ENCODE assay signal across 1 cellular context in genomic region chr3:52455283-52456168, GRCh38.
A peak's percentile ranks its signal among the peaks of the same experiment; 100 is the strongest.
TF ChIP-seq lines count a peak whose summit lies in the region.

TSS of gene NISCH (plus strand) at chr3:52455604. CDS start at chr3:52455642, 38 bp downstream.

TF ChIP-seq in HepG2, 621 proteins besides CTCF, POLR2A, EP300 and RAD21 (continued from another document and continues in another):
- TF ChIP-seq GMEB1 (CRISPR knock-in tag; IDR thresholded peaks at IDR 0.05; ENCODE audit: borderline replicate concordance) (peak; percentile 83), CBFB (CRISPR knock-in tag; IDR thresholded peaks at IDR 0.05) (0 out of 2 replicates have a peak, but pooled peaks have one; percentile 15), EHMT2 (IDR thresholded peaks at IDR 0.05; ENCODE audit: borderline replicate concordance, low read depth, low read length) (no peak), ZNF816 (CRISPR knock-in tag; IDR thresholded peaks at IDR 0.05; ENCODE audit: borderline replicate concordance) (no peak), GTF2F1 (IDR thresholded peaks at IDR 0.05; ENCODE audit: low read length) (no peak), ZNF354B (CRISPR knock-in tag; IDR thresholded peaks at IDR 0.05) (no peak), PRMT3 (CRISPR knock-in tag; IDR thresholded peaks at IDR 0.05; ENCODE audit: borderline replicate concordance, low read depth) (no peak), TAF15 (IDR thresholded peaks at IDR 0.05; ENCODE audit: low read depth, low read length, poor library complexity, severe bottlenecking) (no peak), FOSL2 (CRISPR knock-in tag; IDR thresholded peaks at IDR 0.05) (peak; percentile 34), YEATS4 (CRISPR knock-in tag; IDR thresholded peaks at IDR 0.05; ENCODE audit: borderline replicate concordance) (peak; percentile 60; the same call in 1 of the 2 replicates), ZNF569 (CRISPR knock-in tag; IDR thresholded peaks at IDR 0.05; ENCODE audit: borderline replicate concordance) (no peak), ZC3H4 (CRISPR knock-in tag; IDR thresholded peaks at IDR 0.05; ENCODE audit: borderline replicate concordance) (peak; percentile 50; the same call in 1 of the 2 replicates), ZNF264 (CRISPR knock-in tag; IDR thresholded peaks at IDR 0.05) (no peak), AFF4 (CRISPR knock-in tag; IDR thresholded peaks at IDR 0.05) (no peak), SALL1 (CRISPR knock-in tag; IDR thresholded peaks at IDR 0.05) (peak; percentile 88), WIZ (CRISPR knock-in tag; IDR thresholded peaks at IDR 0.05) (no peak), ZNF335 (CRISPR knock-in tag; IDR thresholded peaks at IDR 0.05) (peak; percentile 43; the same call in 1 of the 2 replicates), KDM4B (CRISPR knock-in tag; IDR thresholded peaks at IDR 0.05) (no peak; the same call in 1 of the 2 replicates), PRPF4 (IDR thresholded peaks at IDR 0.05; ENCODE audit: low read depth, low read length, poor library complexity, severe bottlenecking) (no peak), ZBTB14 (CRISPR knock-in tag; IDR thresholded peaks at IDR 0.05) (peak; percentile 51; the same call in 1 of the 2 replicates), MXD4 (CRISPR knock-in tag; IDR thresholded peaks at IDR 0.05) (peak; percentile 80), NCOR1 (IDR thresholded peaks at IDR 0.05; ENCODE audit: borderline replicate concordance, low read length) (0 out of 2 replicates have a peak, but pooled peaks have one; percentile 23), NRL (CRISPR knock-in tag; IDR thresholded peaks at IDR 0.05; ENCODE audit: borderline replicate concordance) (no peak), SAFB2 (CRISPR knock-in tag; IDR thresholded peaks at IDR 0.05; ENCODE audit: borderline replicate concordance, low read depth) (no peak), PAF1 (CRISPR knock-in tag; IDR thresholded peaks at IDR 0.05) (no peak), DMAP1 (CRISPR knock-in tag; IDR thresholded peaks at IDR 0.05) (peak; percentile 76), FOXA1 (IDR thresholded peaks at IDR 0.05) (no peak), FOXA1 (CRISPR knock-in tag; IDR thresholded peaks at IDR 0.05) (no peak)
- TF ChIP-seq, protein P1, sequence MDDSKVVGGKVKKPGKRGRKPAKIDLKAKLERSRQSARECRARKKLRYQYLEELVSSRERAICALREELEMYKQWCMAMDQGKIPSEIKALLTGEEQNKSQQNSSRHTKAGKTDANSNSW (CRISPR knock-in tag; IDR thresholded peaks at IDR 0.05; ENCODE audit: borderline replicate concordance), result no peak; the same call in 1 of the 2 replicates
- TF ChIP-seq, protein P2, sequence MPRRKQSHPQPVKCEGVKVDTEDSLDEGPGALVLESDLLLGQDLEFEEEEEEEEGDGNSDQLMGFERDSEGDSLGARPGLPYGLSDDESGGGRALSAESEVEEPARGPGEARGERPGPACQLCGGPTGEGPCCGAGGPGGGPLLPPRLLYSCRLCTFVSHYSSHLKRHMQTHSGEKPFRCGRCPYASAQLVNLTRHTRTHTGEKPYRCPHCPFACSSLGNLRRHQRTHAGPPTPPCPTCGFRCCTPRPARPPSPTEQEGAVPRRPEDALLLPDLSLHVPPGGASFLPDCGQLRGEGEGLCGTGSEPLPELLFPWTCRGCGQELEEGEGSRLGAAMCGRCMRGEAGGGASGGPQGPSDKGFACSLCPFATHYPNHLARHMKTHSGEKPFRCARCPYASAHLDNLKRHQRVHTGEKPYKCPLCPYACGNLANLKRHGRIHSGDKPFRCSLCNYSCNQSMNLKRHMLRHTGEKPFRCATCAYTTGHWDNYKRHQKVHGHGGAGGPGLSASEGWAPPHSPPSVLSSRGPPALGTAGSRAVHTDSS (CRISPR knock-in tag; conservative IDR thresholded peaks at IDR 0.05), result no peak
- TF ChIP-seq, protein P3, sequence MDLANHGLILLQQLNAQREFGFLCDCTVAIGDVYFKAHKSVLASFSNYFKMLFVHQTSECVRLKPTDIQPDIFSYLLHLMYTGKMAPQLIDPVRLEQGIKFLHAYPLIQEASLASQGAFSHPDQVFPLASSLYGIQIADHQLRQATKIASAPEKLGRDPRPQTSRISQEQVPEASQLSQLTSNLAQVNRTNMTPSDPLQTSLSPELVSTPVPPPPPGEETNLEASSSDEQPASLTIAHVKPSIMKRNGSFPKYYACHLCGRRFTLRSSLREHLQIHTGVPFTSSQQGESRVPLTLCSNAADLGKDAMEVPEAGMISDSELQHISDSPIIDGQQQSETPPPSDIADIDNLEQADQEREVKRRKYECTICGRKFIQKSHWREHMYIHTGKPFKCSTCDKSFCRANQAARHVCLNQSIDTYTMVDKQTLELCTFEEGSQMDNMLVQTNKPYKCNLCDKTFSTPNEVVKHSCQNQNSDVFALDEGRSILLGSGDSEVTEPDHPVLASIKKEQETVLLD (CRISPR knock-in tag; IDR thresholded peaks at IDR 0.05; ENCODE audit: low read depth), result peak; percentile 64
- TF ChIP-seq, protein P4, sequence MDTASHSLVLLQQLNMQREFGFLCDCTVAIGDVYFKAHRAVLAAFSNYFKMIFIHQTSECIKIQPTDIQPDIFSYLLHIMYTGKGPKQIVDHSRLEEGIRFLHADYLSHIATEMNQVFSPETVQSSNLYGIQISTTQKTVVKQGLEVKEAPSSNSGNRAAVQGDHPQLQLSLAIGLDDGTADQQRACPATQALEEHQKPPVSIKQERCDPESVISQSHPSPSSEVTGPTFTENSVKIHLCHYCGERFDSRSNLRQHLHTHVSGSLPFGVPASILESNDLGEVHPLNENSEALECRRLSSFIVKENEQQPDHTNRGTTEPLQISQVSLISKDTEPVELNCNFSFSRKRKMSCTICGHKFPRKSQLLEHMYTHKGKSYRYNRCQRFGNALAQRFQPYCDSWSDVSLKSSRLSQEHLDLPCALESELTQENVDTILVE (CRISPR knock-in tag; IDR thresholded peaks at IDR 0.05), result peak; percentile 50; the same call in 1 of the 2 replicates
- TF ChIP-seq, protein P5, sequence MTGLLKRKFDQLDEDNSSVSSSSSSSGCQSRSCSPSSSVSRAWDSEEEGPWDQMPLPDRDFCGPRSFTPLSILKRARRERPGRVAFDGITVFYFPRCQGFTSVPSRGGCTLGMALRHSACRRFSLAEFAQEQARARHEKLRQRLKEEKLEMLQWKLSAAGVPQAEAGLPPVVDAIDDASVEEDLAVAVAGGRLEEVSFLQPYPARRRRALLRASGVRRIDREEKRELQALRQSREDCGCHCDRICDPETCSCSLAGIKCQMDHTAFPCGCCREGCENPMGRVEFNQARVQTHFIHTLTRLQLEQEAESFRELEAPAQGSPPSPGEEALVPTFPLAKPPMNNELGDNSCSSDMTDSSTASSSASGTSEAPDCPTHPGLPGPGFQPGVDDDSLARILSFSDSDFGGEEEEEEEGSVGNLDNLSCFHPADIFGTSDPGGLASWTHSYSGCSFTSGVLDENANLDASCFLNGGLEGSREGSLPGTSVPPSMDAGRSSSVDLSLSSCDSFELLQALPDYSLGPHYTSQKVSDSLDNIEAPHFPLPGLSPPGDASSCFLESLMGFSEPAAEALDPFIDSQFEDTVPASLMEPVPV (CRISPR knock-in tag; IDR thresholded peaks at IDR 0.05), result no peak
- TF ChIP-seq, protein P6, sequence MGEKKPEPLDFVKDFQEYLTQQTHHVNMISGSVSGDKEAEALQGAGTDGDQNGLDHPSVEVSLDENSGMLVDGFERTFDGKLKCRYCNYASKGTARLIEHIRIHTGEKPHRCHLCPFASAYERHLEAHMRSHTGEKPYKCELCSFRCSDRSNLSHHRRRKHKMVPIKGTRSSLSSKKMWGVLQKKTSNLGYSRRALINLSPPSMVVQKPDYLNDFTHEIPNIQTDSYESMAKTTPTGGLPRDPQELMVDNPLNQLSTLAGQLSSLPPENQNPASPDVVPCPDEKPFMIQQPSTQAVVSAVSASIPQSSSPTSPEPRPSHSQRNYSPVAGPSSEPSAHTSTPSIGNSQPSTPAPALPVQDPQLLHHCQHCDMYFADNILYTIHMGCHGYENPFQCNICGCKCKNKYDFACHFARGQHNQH (CRISPR knock-in tag; IDR thresholded peaks at IDR 0.05), result no peak; the same call in 1 of the 2 replicates
- TF ChIP-seq, protein P7, sequence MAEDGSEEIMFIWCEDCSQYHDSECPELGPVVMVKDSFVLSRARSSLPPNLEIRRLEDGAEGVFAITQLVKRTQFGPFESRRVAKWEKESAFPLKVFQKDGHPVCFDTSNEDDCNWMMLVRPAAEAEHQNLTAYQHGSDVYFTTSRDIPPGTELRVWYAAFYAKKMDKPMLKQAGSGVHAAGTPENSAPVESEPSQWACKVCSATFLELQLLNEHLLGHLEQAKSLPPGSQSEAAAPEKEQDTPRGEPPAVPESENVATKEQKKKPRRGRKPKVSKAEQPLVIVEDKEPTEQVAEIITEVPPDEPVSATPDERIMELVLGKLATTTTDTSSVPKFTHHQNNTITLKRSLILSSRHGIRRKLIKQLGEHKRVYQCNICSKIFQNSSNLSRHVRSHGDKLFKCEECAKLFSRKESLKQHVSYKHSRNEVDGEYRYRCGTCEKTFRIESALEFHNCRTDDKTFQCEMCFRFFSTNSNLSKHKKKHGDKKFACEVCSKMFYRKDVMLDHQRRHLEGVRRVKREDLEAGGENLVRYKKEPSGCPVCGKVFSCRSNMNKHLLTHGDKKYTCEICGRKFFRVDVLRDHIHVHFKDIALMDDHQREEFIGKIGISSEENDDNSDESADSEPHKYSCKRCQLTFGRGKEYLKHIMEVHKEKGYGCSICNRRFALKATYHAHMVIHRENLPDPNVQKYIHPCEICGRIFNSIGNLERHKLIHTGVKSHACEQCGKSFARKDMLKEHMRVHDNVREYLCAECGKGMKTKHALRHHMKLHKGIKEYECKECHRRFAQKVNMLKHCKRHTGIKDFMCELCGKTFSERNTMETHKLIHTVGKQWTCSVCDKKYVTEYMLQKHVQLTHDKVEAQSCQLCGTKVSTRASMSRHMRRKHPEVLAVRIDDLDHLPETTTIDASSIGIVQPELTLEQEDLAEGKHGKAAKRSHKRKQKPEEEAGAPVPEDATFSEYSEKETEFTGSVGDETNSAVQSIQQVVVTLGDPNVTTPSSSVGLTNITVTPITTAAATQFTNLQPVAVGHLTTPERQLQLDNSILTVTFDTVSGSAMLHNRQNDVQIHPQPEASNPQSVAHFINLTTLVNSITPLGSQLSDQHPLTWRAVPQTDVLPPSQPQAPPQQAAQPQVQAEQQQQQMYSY (CRISPR knock-in tag; IDR thresholded peaks at IDR 0.05), result no peak
- TF ChIP-seq, protein P8, sequence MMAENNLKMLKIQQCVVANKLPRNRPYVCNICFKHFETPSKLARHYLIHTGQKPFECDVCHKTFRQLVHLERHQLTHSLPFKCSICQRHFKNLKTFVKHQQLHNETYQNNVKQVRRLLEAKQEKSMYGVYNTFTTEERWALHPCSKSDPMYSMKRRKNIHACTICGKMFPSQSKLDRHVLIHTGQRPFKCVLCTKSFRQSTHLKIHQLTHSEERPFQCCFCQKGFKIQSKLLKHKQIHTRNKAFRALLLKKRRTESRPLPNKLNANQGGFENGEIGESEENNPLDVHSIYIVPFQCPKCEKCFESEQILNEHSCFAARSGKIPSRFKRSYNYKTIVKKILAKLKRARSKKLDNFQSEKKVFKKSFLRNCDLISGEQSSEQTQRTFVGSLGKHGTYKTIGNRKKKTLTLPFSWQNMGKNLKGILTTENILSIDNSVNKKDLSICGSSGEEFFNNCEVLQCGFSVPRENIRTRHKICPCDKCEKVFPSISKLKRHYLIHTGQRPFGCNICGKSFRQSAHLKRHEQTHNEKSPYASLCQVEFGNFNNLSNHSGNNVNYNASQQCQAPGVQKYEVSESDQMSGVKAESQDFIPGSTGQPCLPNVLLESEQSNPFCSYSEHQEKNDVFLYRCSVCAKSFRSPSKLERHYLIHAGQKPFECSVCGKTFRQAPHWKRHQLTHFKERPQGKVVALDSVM (CRISPR knock-in tag; IDR thresholded peaks at IDR 0.05), result no peak
